29 cellular contexts compared by ENCODE assay signal in the genomic region with DNA sequence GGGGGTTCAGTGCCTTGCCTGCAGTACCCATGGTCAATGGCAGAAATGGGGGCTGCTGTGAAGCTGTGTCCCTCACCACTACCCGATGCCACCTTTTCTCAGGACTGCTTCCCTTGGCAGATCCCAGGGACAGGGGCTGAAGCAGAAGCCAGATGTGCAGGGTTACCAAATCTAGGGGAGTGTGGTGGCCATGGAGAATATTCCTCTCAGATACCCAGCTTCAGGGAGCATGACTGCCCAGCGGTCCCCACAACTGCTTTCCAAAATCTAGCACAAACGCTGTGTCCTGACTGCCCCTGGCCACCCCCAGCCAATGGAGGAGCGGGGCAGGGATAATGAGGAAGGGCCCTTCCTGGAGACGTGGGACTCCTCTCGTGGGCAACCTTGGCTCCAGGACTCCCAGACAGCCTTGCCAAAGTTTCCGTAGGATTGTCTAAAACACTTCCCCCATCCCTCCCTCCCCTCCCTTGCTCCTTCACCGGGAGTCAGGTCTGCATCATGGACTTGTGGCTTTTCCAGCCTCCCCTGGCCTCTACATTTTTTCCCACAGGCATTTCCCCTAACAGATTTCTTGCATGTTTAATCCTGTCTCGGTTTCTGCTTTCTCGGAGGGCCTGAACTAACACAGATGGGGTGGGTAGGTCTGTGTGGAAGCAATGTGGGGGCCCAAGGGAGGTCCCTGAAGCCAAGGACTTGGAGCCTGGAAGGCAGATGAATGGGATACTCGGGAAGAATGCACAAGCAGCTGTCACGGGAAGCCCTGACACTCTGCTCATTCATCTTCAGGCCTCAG.
DNase-seq lines count a peak whose midpoint lies in the region; ATAC-seq and TF ChIP-seq lines count a peak whose summit lies in the region.
"Had no signal": no experiment of that assay in that cellular context is flagged by ENCODE, and none has a peak within 500 bp of the region (broad histone marks: within the 10 kb centered on the region; RNA-seq: fewer than 3 reads in every experiment).

No MANE protein-coding gene starts in this region.

- H3K36me3 Mint-ChIP-seq in GM23338 (ENCODE audit: low read depth) (no peaks in the 10 kb centered on the region), glutamatergic neuron (ENCODE audit: unreplicated experiment) (peaks cover 4% of the 10 kb centered on the region)
- H3K36me3 Mint-ChIP-seq: brain had no signal

- no peaks in the 10 kb centered on the region for H3K9me2 ChIP-seq in GM23338 (ENCODE audit: insufficient read depth)

- H3K4me3 Mint-ChIP-seq in GM23338: no peak overlapping the region
- H3K4me3 Mint-ChIP-seq in glutamatergic neuron (ENCODE audit: unreplicated experiment): no peak overlapping the region
- H3K4me3 Mint-ChIP-seq: activated CD4-positive, alpha-beta T cell treated with anti-CD3 and anti-CD28 coated beads, Interleukin-2, amount 10 ng/mL, durations not matched to agents 24 days and 14 days; activated T-cell treated with anti-CD3 and anti-CD28 coated beads, Interleukin-2, amount 50 U/mL, for 24 hours; brain; CD14-positive monocyte; H9; IgD-negative memory B cell; nephron progenitor cell; T-helper 2 cell treated with Interferon-gamma antibody and Interleukin-4, amounts not matched to agents 5 μg/mL and 100 μg/mL, for 36 hours had no signal

- H3K27me3 Mint-ChIP-seq in GM23338 (ENCODE audit: insufficient read depth, low read depth, poor library complexity) (no peaks in the 10 kb centered on the region), glutamatergic neuron (ENCODE audit: unreplicated experiment) (peaks cover 3% of the 10 kb centered on the region)
- H3K27me3 Mint-ChIP-seq: activated CD4-positive, alpha-beta T cell treated with anti-CD3 and anti-CD28 coated beads, Interleukin-2, amount 10 ng/mL, durations not matched to agents 24 days and 14 days; activated T-cell treated with anti-CD3 and anti-CD28 coated beads, Interleukin-2, amount 50 U/mL, for 24 hours; IgD-negative memory B cell had no signal

- H3K9me3 Mint-ChIP-seq in GM23338 (no peaks in the 10 kb centered on the region), glutamatergic neuron (ENCODE audit: unreplicated experiment) (peaks cover 1% of the 10 kb centered on the region)
- H3K9me3 Mint-ChIP-seq: activated CD4-positive, alpha-beta T cell treated with anti-CD3 and anti-CD28 coated beads, Interleukin-2, amount 10 ng/mL, durations not matched to agents 24 days and 14 days; activated T-cell treated with anti-CD3 and anti-CD28 coated beads, Interleukin-2, amount 50 U/mL, for 24 hours; brain; CD14-positive monocyte; H9; nephron progenitor cell; T-helper 2 cell treated with Interferon-gamma antibody and Interleukin-4, amounts not matched to agents 5 μg/mL and 100 μg/mL, for 36 hours had no signal

- H3K4me1 Mint-ChIP-seq in GM23338: peaks cover 22% of the 10 kb centered on the region
- H3K4me1 Mint-ChIP-seq in glutamatergic neuron (ENCODE audit: low read depth, unreplicated experiment): peaks cover 13% of the 10 kb centered on the region
- H3K4me1 Mint-ChIP-seq: activated CD4-positive, alpha-beta T cell treated with anti-CD3 and anti-CD28 coated beads, Interleukin-2, amount 10 ng/mL, durations not matched to agents 24 days and 14 days; brain; CD14-positive monocyte; IgD-negative memory B cell; nephron progenitor cell had no signal

- no peak overlapping the region for H3K27ac Mint-ChIP-seq in GM23338
- peak overlapping the region; percentile 39 for H3K27ac Mint-ChIP-seq in glutamatergic neuron (ENCODE audit: unreplicated experiment)
- H3K27ac Mint-ChIP-seq: activated CD4-positive, alpha-beta T cell treated with anti-CD3 and anti-CD28 coated beads, Interleukin-2, amount 10 ng/mL, durations not matched to agents 24 days and 14 days; activated T-cell treated with anti-CD3 and anti-CD28 coated beads, Interleukin-2, amount 50 U/mL, for 24 hours; brain; IgD-negative memory B cell; nephron progenitor cell; T-helper 2 cell treated with Interferon-gamma antibody and Interleukin-4, amounts not matched to agents 5 μg/mL and 100 μg/mL, for 36 hours had no signal

- ATAC-seq in GM23338: peak; percentile 45; the same call in 1 of the 3 replicates
- ATAC-seq: mucosa of descending colon had no signal

- TF ChIP-seq CTCF in AG10803 (conservative IDR thresholded peaks at IDR 0.05; ENCODE audit: low read length) (no peak), GM23338 (conservative IDR thresholded peaks at IDR 0.05; ENCODE audit: low read depth in 2 of 2) (no peak), astrocyte of the spinal cord (IDR thresholded peaks at IDR 0.05; ENCODE audit: low read depth, low read length) (no peak), glutamatergic neuron (IDR thresholded peaks at IDR 0.05; ENCODE audit: partially characterized antibody, unreplicated experiment) (no peak), BE2C (IDR thresholded peaks at IDR 0.05; ENCODE audit: low read depth, low read length) (no peak)

- H3K27me3 ChIP-seq in GM23338 (ENCODE audit: insufficient read depth) (no peaks in the 10 kb centered on the region), BE2C (no peaks in the 10 kb centered on the region)
- H3K27me3 ChIP-seq: hepatocyte, ovary, spleen, tibial artery had no signal

- in situ Hi-C loops in astrocyte of the spinal cord (cut with HindIII; ENCODE audit: low sequenced_read_pairs): no loop called here

- no peak overlapping the region for H2AFZ ChIP-seq in GM23338
- H2AFZ ChIP-seq: hepatocyte had no signal

- no peak overlapping the region for H3K4me3 ChIP-seq in AG10803 (ENCODE audit: low read length)
- H3K4me3 ChIP-seq in GM23338: no peak overlapping the region
- H3K4me3 ChIP-seq in astrocyte of the spinal cord (ENCODE audit: low read depth, low read length): no peak overlapping the region
- no peak overlapping the region for H3K4me3 ChIP-seq in BE2C (ENCODE audit: low read depth, low read length)
- H3K4me3 ChIP-seq: hepatocyte, lung, mucosa of descending colon, ovary, SK-N-MC, spleen, tibial artery had no signal

- H3K36me3 ChIP-seq in GM23338 (ENCODE audit: insufficient read depth): no peaks in the 10 kb centered on the region
- H3K36me3 ChIP-seq in BE2C: no peaks in the 10 kb centered on the region
- H3K36me3 ChIP-seq: ovary had no signal

- H3F3A ChIP-seq in GM23338 (replicated peaks; ENCODE audit: low read depth): no peaks in the 10 kb centered on the region

- H3K4me1 ChIP-seq in GM23338 (ENCODE audit: insufficient read depth): peaks cover 10% of the 10 kb centered on the region
- H3K4me1 ChIP-seq in BE2C: no peaks in the 10 kb centered on the region
- H3K4me1 ChIP-seq: spleen, tibial artery had no signal

- H3K79me2 ChIP-seq in GM23338 (replicated peaks; ENCODE audit: insufficient read depth): no peaks in the 10 kb centered on the region
- H3K79me2 ChIP-seq: hepatocyte had no signal

- H4K20me1 ChIP-seq in GM23338 (replicated peaks; ENCODE audit: insufficient read depth): no peaks in the 10 kb centered on the region

- no peaks in the 10 kb centered on the region for H3K9me3 ChIP-seq in BE2C
- H3K9me3 ChIP-seq: mucosa of descending colon, ovary, spleen, tibial artery had no signal

- no peak overlapping the region; the same call in 1 of the 2 replicates for H3K4me2 ChIP-seq in GM23338
- H3K4me2 ChIP-seq: hepatocyte had no signal

- H3K27ac ChIP-seq in GM23338 (ENCODE audit: low read depth): no peak overlapping the region
- H3K27ac ChIP-seq: hepatocyte, ovary, SK-N-MC, spleen, tibial artery, VCaP had no signal

- DNase-seq in AG10803 (ENCODE audit: low read depth): peak; percentile 75
- DNase-seq in GM23338 (ENCODE audit: low spot score): peak; percentile 7
- DNase-seq in astrocyte of the spinal cord (ENCODE audit: low read depth, low spot score): peak; percentile 50
- DNase-seq in glutamatergic neuron: no peak
- no peak for DNase-seq in ureter (ENCODE audit: low spot score)
- no peak for DNase-seq in activated CD4-positive, alpha-beta T cell treated with anti-CD3 and anti-CD28 coated beads for 4 hours
- DNase-seq in BE2C: no peak
- DNase-seq: ACHN; activated CD4-positive, alpha-beta T cell treated with anti-CD3 and anti-CD28 coated beads, Interleukin-2, amount 10 ng/mL, durations not matched to agents 24 days and 14 days; activated gamma-delta T cell treated with Interleukin-2 at 50 U/mL for 16 hours; activated T-cell treated with anti-CD3 and anti-CD28 coated beads, Interleukin-2, amount 50 U/mL, for 24 hours; effector CD4-positive, alpha-beta T cell; mucosa of descending colon; NCI-H1105 treated with DMSO at 0.1 percent for 48 hours; NCI-H2029; NCI-H226; nephron progenitor cell; ovary; spleen; tibial artery had no signal

TF ChIP-seq in GM23338, 12 proteins besides CTCF, POLR2A, EP300 and RAD21:
- no peak for TF ChIP-seq ZNF114 (CRISPR knock-in tag; IDR thresholded peaks at IDR 0.05)
- no peak for TF ChIP-seq STAT1 (IDR thresholded peaks at IDR 0.05; ENCODE audit: unreplicated experiment)
- TF ChIP-seq ETS1 (IDR thresholded peaks at IDR 0.05): no peak
- no peak for TF ChIP-seq CREB1 (CRISPR knock-in tag; IDR thresholded peaks at IDR 0.05; ENCODE audit: low read depth)
- no peak for TF ChIP-seq ZNF331 (CRISPR knock-in tag; IDR thresholded peaks at IDR 0.05; ENCODE audit: low read depth)
- no peak for TF ChIP-seq EZH2phosphoT487 (IDR thresholded peaks at IDR 0.05; ENCODE audit: unreplicated experiment)
- TF ChIP-seq NANOG (IDR thresholded peaks at IDR 0.05; ENCODE audit: borderline replicate concordance): no peak
- TF ChIP-seq EZH2 (IDR thresholded peaks at IDR 0.05; ENCODE audit: low read depth, unreplicated experiment): no peak

Comparison
In these comparisons a context has a peak if more than half of its experiments do, and no peak if none do; other contexts are left out.
1. DNase-seq: peak in AG10803 (single experiment), GM23338 (single experiment) and astrocyte of the spinal cord (single experiment); none in glutamatergic neuron (single experiment), ureter (single experiment), activated CD4-positive, alpha-beta T cell treated with anti-CD3 and anti-CD28 coated beads for 4 hours (0 of 2) and BE2C (single experiment).